Comparison of ENCODE assay signal across 8 cellular contexts in the genomic region with DNA sequence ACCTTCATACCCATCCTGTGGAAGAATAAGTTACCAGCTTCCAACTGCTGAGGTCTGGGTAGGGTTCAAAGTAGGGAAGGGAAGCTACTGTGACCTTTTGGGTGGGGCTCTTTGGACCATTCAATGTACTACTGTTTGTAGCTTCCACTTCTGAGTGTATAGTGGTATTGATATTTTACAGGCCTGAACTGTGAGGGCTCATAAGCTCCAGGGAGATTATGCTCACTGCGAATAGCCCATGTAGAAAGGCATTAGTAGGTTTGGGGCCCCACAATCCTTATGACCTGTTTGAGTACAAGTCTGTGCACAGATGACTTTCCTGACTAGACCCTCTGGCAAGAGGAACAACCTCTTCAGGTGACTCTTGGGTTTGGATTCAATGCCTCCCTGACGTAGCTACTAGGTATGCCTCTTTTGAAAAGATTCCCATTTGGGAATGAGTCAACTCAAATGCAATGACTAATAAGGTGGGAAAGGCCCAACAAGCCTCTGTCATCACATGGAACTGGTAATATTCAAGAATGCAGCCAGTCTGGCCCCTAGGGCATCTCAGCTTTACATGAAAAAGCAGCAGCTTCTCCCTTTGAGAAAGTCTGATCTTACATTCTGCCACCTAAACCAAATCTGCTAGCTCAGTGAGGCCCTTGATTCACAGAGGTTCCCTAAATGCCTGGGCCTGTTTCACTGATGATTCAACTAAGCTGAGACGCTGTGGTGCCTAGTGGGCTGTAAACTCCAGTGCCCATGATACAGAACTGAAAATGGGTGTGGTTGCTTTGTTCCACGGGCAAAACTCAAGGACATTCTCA.
A peak's percentile ranks its signal among the peaks of the same experiment; 100 is the strongest.
DNase-seq lines count a peak whose midpoint lies in the region; ATAC-seq, FAIRE-seq and TF ChIP-seq lines count a peak whose summit lies in the region.

No MANE protein-coding gene starts in this region.

- DNase-seq in AG09309 (ENCODE audit: low read depth) (peak; percentile 77), immature natural killer cell (no peak), frontal cortex (ENCODE audit: low spot score in 2 of 2) (no peak), coronary artery (ENCODE audit: low spot score) (no peak), NCI-H69 (lab: John Stamatoyannopoulos, UW) (no peak)
- peak; percentile 35 to 53 for DNase-seq in activated T-cell treated with anti-CD3 and anti-CD28 coated beads, Interleukin-2, amount 50 U/mL, for 48 hours

- ATAC-seq in GM18868 (IDR thresholded peaks at IDR 0.05; ENCODE audit: unreplicated experiment) (peak; percentile 81), HG03175 (IDR thresholded peaks at IDR 0.05; ENCODE audit: unreplicated experiment) (peak; percentile 56)

- TF ChIP-seq CTCF in AG09309 (IDR thresholded peaks at IDR 0.05; ENCODE audit: control insufficient read depth, insufficient read depth, low read depth, low read length, missing control alignments): no peak
- TF ChIP-seq CTCF in coronary artery (IDR thresholded peaks at IDR 0.05): no peak

- no peak for FAIRE-seq in frontal cortex (lab: Jason Lieb, UNC)

- H3K4me3 ChIP-seq in AG09309 (ENCODE audit: control insufficient read depth, low read depth, low read length) (no peak overlapping the region), coronary artery (no peak overlapping the region)

- H3K9me3 Mint-ChIP-seq in immature natural killer cell: no peaks in the 10 kb centered on the region

- H3K4me3 Mint-ChIP-seq in immature natural killer cell: peak overlapping the region; percentile 0 to 52 (median 39)

- peaks cover 92 to 98% of the 10 kb centered on the region in 2 donors for H3K4me1 Mint-ChIP-seq in immature natural killer cell

- peaks cover 0 to 3% (median 0%) of the 10 kb centered on the region in 3 donors for H3K36me3 Mint-ChIP-seq in immature natural killer cell

- H3K27me3 Mint-ChIP-seq in immature natural killer cell (ENCODE audit: low read depth in 3 of 3): peaks cover 0 to 2% (median 2%) of the 10 kb centered on the region in 3 donors

- H3K27ac ChIP-seq in coronary artery: peak overlapping the region in 1 of 2 donors; percentile 2

- peak overlapping the region in 5 of 6 donors; percentile 20 to 83 (median 45) for H3K27ac Mint-ChIP-seq in immature natural killer cell

Comparison
In these comparisons a context has a peak if more than half of its experiments do, and no peak if none do; other contexts are left out.
1. DNase-seq: peak in AG09309 (single experiment) and activated T-cell treated with anti-CD3 and anti-CD28 coated beads, Interleukin-2, amount 50 U/mL, for 48 hours (2 of 2); none in immature natural killer cell (0 of 3), frontal cortex (0 of 2), coronary artery (single experiment) and NCI-H69 (single experiment).